In genomic region chr14:73662439-73663056, GRCh38 we compare ENCODE assay signal across 8 cellular contexts. TPM values are rescaled to one million over a fixed set of nuclear protein-coding genes. Genes with fewer than 3 reads are reported as not detected.
A peak's percentile ranks its signal among the peaks of the same experiment; 100 is the strongest.
DNase-seq lines count a peak whose midpoint lies in the region; TF ChIP-seq lines count a peak whose summit lies in the region.

No MANE protein-coding gene starts in this region.

- peaks cover 10% of the 10 kb centered on the region for H3K4me1 Mint-ChIP-seq in MCF 10A (ENCODE audit: insufficient read depth, unreplicated experiment)

- peak overlapping the region; percentile 7 for H3K27ac Mint-ChIP-seq in MCF 10A (ENCODE audit: low read depth, unreplicated experiment)

- no peak overlapping the region for H3K4me3 ChIP-seq in breast epithelium
- no peak overlapping the region for H3K4me3 ChIP-seq in SJSA1
- H3K4me3 ChIP-seq in uterus = no peak overlapping the region

- no peaks in the 10 kb centered on the region for H3K36me3 ChIP-seq in breast epithelium
- H3K36me3 ChIP-seq in SJSA1 = peaks cover 10% of the 10 kb centered on the region; the same call in 1 of the 2 replicates
- no peaks in the 10 kb centered on the region for H3K36me3 ChIP-seq in uterus

- H3K9me3 Mint-ChIP-seq in MCF 10A (ENCODE audit: unreplicated experiment) = no peaks in the 10 kb centered on the region

- no TSS peak for BruUV-seq in MCF 10A (replicated peaks; lab: Mats Ljungman, UMichigan)

- H3K27ac ChIP-seq in breast epithelium (no peak overlapping the region), SJSA1 (0 out of 2 replicates have a peak overlapping the region, but pooled peaks have one; percentile 24), uterus (no peak overlapping the region)

- CTCF ChIA-PET in MCF 10A (lab: Yijun Ruan, JAX) = interaction anchor here (0.6 to 4.4 kb wide), 13 partner anchors 9 to 675 kb away, joined by 3 to 20 read pairs (median 3); partner anchors contain the start of gene ACOT2

- POLR2A ChIA-PET in MCF 10A (lab: Yijun Ruan, JAX) = interaction anchor here (0.6 to 2.3 kb wide), 17 partner anchors 9 to 604 kb away, joined by 3 to 23 read pairs (median 3); partner anchors contain the start of genes DNAL1 and ZNF410

- peak; percentile 93 for DNase-seq in MCF 10A (ENCODE audit: unreplicated experiment)
- DNase-seq in breast epithelium (ENCODE audit: low spot score in 2 of 2) = no peak
- peak; percentile 70 to 82 for DNase-seq in SJSA1 (ENCODE audit: low read depth in 1 of 2, low spot score in 2 of 2)
- peak; percentile 94 for DNase-seq in foreskin melanocyte
- DNase-seq in uterus = peak; percentile 26 to 30
- no peak for DNase-seq in NCI-H1105 (lab: John Stamatoyannopoulos, UW)
- no peak for DNase-seq in NCI-H526 treated with DMSO at 0.1 percent for 48 hours (lab: John Stamatoyannopoulos, UW)
- no peak for DNase-seq in NCI-H2107 (lab: John Stamatoyannopoulos, UW)

- H3K27me3 ChIP-seq in breast epithelium (no peaks in the 10 kb centered on the region), SJSA1 (replicated peaks) (no peaks in the 10 kb centered on the region), uterus (no peaks in the 10 kb centered on the region)

- TF ChIP-seq CTCF in MCF 10A (IDR thresholded peaks at IDR 0.05; ENCODE audit: unreplicated experiment) = peak; percentile 45
- TF ChIP-seq CTCF in breast epithelium (IDR thresholded peaks at IDR 0.05) = no peak
- TF ChIP-seq CTCF in uterus (IDR thresholded peaks at IDR 0.05) = peak in 3 of 4 experiments; percentile 18 to 26 (median 22)

- no peaks in the 10 kb centered on the region for H3K27me3 Mint-ChIP-seq in MCF 10A (ENCODE audit: insufficient read depth, unreplicated experiment)

- intact Hi-C loops in MCF 10A (cut with micrococcal nuclease) (loop anchor here (1.0 to 5.0 kb wide), 2 partner anchors 50 to 154 kb away; partner anchors contain the start of gene PNMA1), breast epithelium (cut with DNase I; ENCODE audit: low total_unique reads) (no loop called here), uterus (cut with DNase I; ENCODE audit: low total_unique reads) (no loop called here)

- TF ChIP-seq POLR2A in breast epithelium (IDR thresholded peaks at IDR 0.05) (no peak), uterus (IDR thresholded peaks at IDR 0.05) (no peak)

- H3K36me3 Mint-ChIP-seq in MCF 10A (ENCODE audit: insufficient read depth, unreplicated experiment) = peaks cover 7% of the 10 kb centered on the region

- H3K4me3 Mint-ChIP-seq in MCF 10A (ENCODE audit: unreplicated experiment) = no peak overlapping the region

- H3K4me1 ChIP-seq in breast epithelium (no peaks in the 10 kb centered on the region), SJSA1 (replicated peaks) (peaks cover 10% of the 10 kb centered on the region), uterus (no peaks in the 10 kb centered on the region)

- H3K9me3 ChIP-seq in breast epithelium (no peaks in the 10 kb centered on the region), SJSA1 (replicated peaks) (no peaks in the 10 kb centered on the region), uterus (no peaks in the 10 kb centered on the region)

RNA-seq across cellular contexts. Expression of gene DNAL1, which starts 17.8 kb away (rescaled TPM):
- total RNA-seq in MCF 10A (2022) (18.5 and 33.0 TPM in 2 replicates), breast epithelium (10 to 100 TPM in 2 of 3 donors, 1 to 10 TPM in 1; 6.1 to 12.8 (median 10.5) TPM), uterus (10 to 100 TPM in 3 of 4 donors, 1 to 10 TPM in 1; 2.0 to 29.7 (median 23.3) TPM)
- 5.0 and 16.2 TPM in 2 replicates for total RNA-seq in SJSA1 (2014; rRNA removed; shearing (Covaris generic))

RNA-seq across cellular contexts. Expression of gene ACOT6, which starts 50.2 kb away (rescaled TPM):
- total RNA-seq in MCF 10A (2022) (not detected in 2 replicates), breast epithelium (under 1 TPM in 1 of 3 donors, not detected in 2; 0.16 TPM), uterus (not detected)
- total RNA-seq in SJSA1 (2014; rRNA removed; shearing (Covaris generic)) = not detected in 2 replicates

RNA-seq across cellular contexts. Expression of gene PNMA1, which starts 51.6 kb away (rescaled TPM):
- total RNA-seq in MCF 10A (2022) (43.3 and 46.3 TPM in 2 replicates), breast epithelium (10 to 100 TPM; 12.1 to 19.3 (median 19.2) TPM), uterus (10 to 100 TPM; 12.6 to 58.0 (median 39.4) TPM)
- total RNA-seq in SJSA1 (2014; rRNA removed; shearing (Covaris generic)) = 16.7 and 21.6 TPM in 2 replicates

Comparison
In these comparisons a context has a peak if more than half of its experiments do, and no peak if none do; other contexts are left out.
1. DNase-seq: peak in MCF 10A (single experiment), SJSA1 (2 of 2), foreskin melanocyte (single experiment) and uterus (2 of 2); none in breast epithelium (0 of 2), NCI-H1105 (single experiment), NCI-H526 treated with DMSO at 0.1 percent for 48 hours (single experiment) and NCI-H2107 (single experiment).
2. CTCF ChIP-seq: peak in MCF 10A (single experiment) and uterus (3 of 4); none in breast epithelium (0 of 3).